9 cellular contexts compared by ENCODE assay signal in the genomic region with DNA sequence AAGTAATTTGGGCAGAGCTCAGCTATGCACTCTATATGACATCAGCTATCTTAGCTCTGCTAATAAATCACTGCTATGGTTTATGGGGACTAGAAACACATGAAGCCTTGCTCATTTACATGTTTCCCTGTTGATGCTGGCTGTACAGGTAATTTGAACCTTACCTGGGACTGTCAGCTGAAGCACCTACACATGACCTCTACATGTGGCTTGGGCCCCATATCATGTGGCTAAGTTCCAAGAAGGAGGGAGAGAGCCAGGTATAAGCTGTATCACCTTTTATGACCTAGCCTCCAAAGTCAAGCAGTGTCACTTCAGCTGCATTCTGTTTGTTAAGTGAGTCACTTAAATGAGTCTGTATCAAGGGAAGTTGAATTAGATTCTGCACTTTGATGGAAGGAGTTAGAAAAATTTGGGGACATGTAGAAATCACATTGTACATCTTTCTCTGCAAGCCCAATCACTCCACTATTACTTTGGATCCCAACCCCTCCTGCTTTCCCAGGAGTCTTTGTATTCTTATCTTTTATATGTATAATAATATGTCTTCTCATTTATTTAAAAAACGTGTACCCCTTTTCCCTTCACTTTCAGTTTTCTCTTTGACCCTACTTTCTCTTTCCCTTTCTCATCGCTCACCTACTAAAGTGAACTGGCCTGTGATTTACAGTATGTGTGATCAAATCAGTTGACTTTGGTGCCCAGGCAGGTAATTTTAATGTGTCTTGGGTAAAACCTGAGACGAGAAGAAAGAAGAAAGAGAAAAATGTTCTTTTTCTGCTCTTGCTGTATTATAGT. TPM values are rescaled to one million over a fixed set of nuclear protein-coding genes. Genes with fewer than 3 reads are reported as not detected.
DNase-seq lines count a peak whose midpoint lies in the region; ATAC-seq and TF ChIP-seq lines count a peak whose summit lies in the region.
"Had no signal": no experiment of that assay in that cellular context is flagged by ENCODE, and none has a peak within 500 bp of the region (broad histone marks: within the 10 kb centered on the region; RNA-seq: fewer than 3 reads in every experiment).

No MANE protein-coding gene starts in this region.

- H3K27ac ChIP-seq in dorsolateral prefrontal cortex (peak overlapping the region in 1 of 59 donors; percentile 21), right cardiac atrium (ENCODE audit: low read length) (no peak overlapping the region)
- H3K27ac ChIP-seq: neutrophil had no signal

- no peaks in the 10 kb centered on the region for H3K9me3 ChIP-seq in endocrine pancreas (ENCODE audit: control insufficient read depth, low read length)
- H3K9me3 ChIP-seq in right cardiac atrium (ENCODE audit: control insufficient read depth, low read length): no peaks in the 10 kb centered on the region
- H3K9me3 ChIP-seq: neutrophil had no signal

- intact Hi-C loops in dorsolateral prefrontal cortex (cut with DNase I): no loop called here
- intact Hi-C loops in right cardiac atrium (cut with DNase I): no loop called here

- TF ChIP-seq CTCF in dorsolateral prefrontal cortex (IDR thresholded peaks at IDR 0.05 in 54 of 56, conservative IDR thresholded peaks at IDR 0.05 in 2 of 56; ENCODE audit: low read depth in 1 of 56, partially characterized antibody in 56 of 56): no peak

- peak; percentile 15 for DNase-seq in EH (ENCODE audit: low read depth)
- DNase-seq in dorsolateral prefrontal cortex: no peak
- no peak for DNase-seq in kidney glomerular epithelial cell (lab: John Stamatoyannopoulos, UW)
- DNase-seq in right cardiac atrium: no peak
- no peak for DNase-seq in HuH-7.5 (ENCODE audit: low spot score)

- peak overlapping the region; percentile 31 for H3K4me3 ChIP-seq in endocrine pancreas (ENCODE audit: control insufficient read depth, insufficient read depth, low read length)
- no peak overlapping the region for H3K4me3 ChIP-seq in dorsolateral prefrontal cortex
- H3K4me3 ChIP-seq in right cardiac atrium (ENCODE audit: low read length): no peak overlapping the region

- H3K36me3 ChIP-seq in endocrine pancreas (ENCODE audit: control insufficient read depth, insufficient read depth, low read length): no peaks in the 10 kb centered on the region
- H3K36me3 ChIP-seq: neutrophil had no signal

- H3K9ac ChIP-seq in endocrine pancreas (ENCODE audit: control insufficient read depth, insufficient read depth, low read length): no peak overlapping the region

- H3K4me1 ChIP-seq in endocrine pancreas (ENCODE audit: control insufficient read depth, insufficient read depth, low read length): peaks cover 12% of the 10 kb centered on the region
- H3K4me1 ChIP-seq in right cardiac atrium (ENCODE audit: control insufficient read depth, insufficient read depth, low read length): peaks cover 2% of the 10 kb centered on the region

- peak; percentile 64 for ATAC-seq in GM19467 (IDR thresholded peaks at IDR 0.05; ENCODE audit: unreplicated experiment)
- ATAC-seq in HG03520 (IDR thresholded peaks at IDR 0.05; ENCODE audit: unreplicated experiment): peak; percentile 65
- ATAC-seq in right cardiac atrium: no peak

- WGBS in right cardiac atrium: 72% methylated on average over 3 of the region's 3 CpGs

- H3K27me3 ChIP-seq in endocrine pancreas (ENCODE audit: control insufficient read depth, insufficient read depth, low read length) (no peaks in the 10 kb centered on the region), dorsolateral prefrontal cortex (no peaks in the 10 kb centered on the region), right cardiac atrium (ENCODE audit: control insufficient read depth, insufficient read depth) (no peaks in the 10 kb centered on the region)
- H3K27me3 ChIP-seq: neutrophil had no signal

RNA-seq across cellular contexts. Expression of a gene that starts 53.4 kb away (rescaled TPM):
- total RNA-seq in dorsolateral prefrontal cortex: 100 to 1,000 TPM; 156 to 555 (median 433) TPM
- 10 to 100 TPM; 49.6 to 53.5 (median 51.3) TPM for total RNA-seq in right cardiac atrium
- 21.0 TPM for polyA plus RNA-seq in right cardiac atrium

Comparison
In these comparisons a context has a peak if more than half of its experiments do, and no peak if none do; other contexts are left out.
1. ATAC-seq: peak in GM19467 (single experiment) and HG03520 (single experiment); none in right cardiac atrium (0 of 2).